ENCODE assay signal across 8 cellular contexts in the genomic region with DNA sequence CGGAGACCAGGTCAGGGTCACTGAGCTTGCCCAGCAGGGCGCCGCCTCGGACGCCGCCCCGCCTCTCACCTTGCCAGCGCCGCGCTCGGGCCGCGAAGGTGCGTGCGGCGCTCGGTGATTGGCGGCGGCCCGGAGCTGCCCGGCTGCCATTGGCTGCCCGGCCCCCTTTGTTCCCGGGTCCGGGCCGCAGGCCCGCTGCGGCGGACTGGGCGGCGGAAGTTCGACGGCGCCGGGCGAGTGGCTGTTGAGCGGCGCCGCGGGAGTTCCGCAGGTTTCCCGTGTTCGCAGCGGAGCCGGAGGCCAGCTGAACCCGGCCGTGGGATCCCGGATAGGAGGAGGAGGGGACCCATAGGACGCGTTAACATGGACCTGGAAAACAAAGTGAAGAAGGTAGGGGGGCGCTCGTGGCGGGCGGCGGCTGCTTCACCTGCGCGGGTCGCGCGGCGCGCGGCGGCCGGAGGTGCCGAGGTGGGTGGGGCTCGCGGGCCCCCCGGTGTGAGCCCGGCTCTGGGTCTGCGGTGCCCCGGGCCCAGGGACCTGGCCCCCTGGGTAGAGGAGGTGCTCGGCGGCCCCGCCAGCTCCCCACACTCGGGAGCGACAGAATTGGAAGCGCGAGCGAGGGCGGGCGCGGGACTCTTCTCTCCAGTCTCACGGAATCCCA. TPM values are rescaled to one million over a fixed set of nuclear protein-coding genes. Genes with fewer than 3 reads are reported as not detected.
DNase-seq lines count a peak whose midpoint lies in the region; ATAC-seq and TF ChIP-seq lines count a peak whose summit lies in the region.

Gene TES (plus strand): TSS at position 195 of the 661 bp plus-strand sequence. CDS start 169 bp downstream, at position 364.

- peak within 1 kb of the TSS; percentile 98 for H3K27ac Mint-ChIP-seq in activated CD8-positive, alpha-beta memory T cell treated with anti-CD3 and anti-CD28 coated beads, Interleukin-2, amount 10 ng/mL, durations not matched to agents 7 days and 5 days
- peak within 1 kb of the TSS; percentile 94 to 99 (median 97) for H3K27ac Mint-ChIP-seq in naive thymus-derived CD4-positive, alpha-beta T cell
- peak within 1 kb of the TSS; percentile 97 to 99 for H3K27ac Mint-ChIP-seq in stimulated activated naive CD8-positive, alpha-beta T cell treated with anti-CD3 and anti-CD28 coated beads, Interleukin-15, amount 100 ng/mL, for 72 hours

- no peaks in the 10 kb centered on the region for H3K36me3 ChIP-seq in naive thymus-derived CD4-positive, alpha-beta T cell (ENCODE audit: control insufficient read depth in 2 of 3, insufficient read depth in 3 of 3, low read length in 3 of 3)

- DNase-seq in 8988T (peak; percentile 62), NCI-H748 (lab: John Stamatoyannopoulos, UW; ENCODE audit: unreplicated experiment) (peak; percentile 83), epithelial cell of esophagus (ENCODE audit: low read depth) (peak; percentile 87)
- DNase-seq in activated CD8-positive, alpha-beta memory T cell treated with anti-CD3 and anti-CD28 coated beads, Interleukin-2, amount 10 ng/mL, durations not matched to agents 7 days and 5 days = peak; percentile 78
- peak; percentile 45 to 79 (median 50) for DNase-seq in naive thymus-derived CD4-positive, alpha-beta T cell
- DNase-seq in stimulated activated naive CD8-positive, alpha-beta T cell treated with anti-CD3 and anti-CD28 coated beads, Interleukin-15, amount 100 ng/mL, for 72 hours = peak; percentile 74 to 79

- ATAC-seq in GM18858 (IDR thresholded peaks at IDR 0.05; ENCODE audit: unreplicated experiment) = peak; percentile 73
- ATAC-seq in HG03064 (IDR thresholded peaks at IDR 0.05; ENCODE audit: low read depth, unreplicated experiment) = peak; percentile 80
- ATAC-seq in activated CD8-positive, alpha-beta memory T cell treated with anti-CD3 and anti-CD28 coated beads, Interleukin-2, amount 10 ng/mL, durations not matched to agents 7 days and 5 days = peak; percentile 79
- ATAC-seq in naive thymus-derived CD4-positive, alpha-beta T cell = peak; percentile 70
- ATAC-seq in stimulated activated naive CD8-positive, alpha-beta T cell treated with anti-CD3 and anti-CD28 coated beads, Interleukin-15, amount 100 ng/mL, for 72 hours = peak; percentile 80

- H3K4me3 Mint-ChIP-seq in activated CD8-positive, alpha-beta memory T cell treated with anti-CD3 and anti-CD28 coated beads, Interleukin-2, amount 10 ng/mL, durations not matched to agents 7 days and 5 days = peak within 1 kb of the TSS; percentile 96
- H3K4me3 Mint-ChIP-seq in naive thymus-derived CD4-positive, alpha-beta T cell = peak within 1 kb of the TSS; percentile 84 to 99 (median 98)
- peak within 1 kb of the TSS; percentile 98 to 99 for H3K4me3 Mint-ChIP-seq in stimulated activated naive CD8-positive, alpha-beta T cell treated with anti-CD3 and anti-CD28 coated beads, Interleukin-15, amount 100 ng/mL, for 72 hours

- H3K4me1 ChIP-seq in naive thymus-derived CD4-positive, alpha-beta T cell (ENCODE audit: control insufficient read depth in 2 of 2, insufficient read depth in 2 of 2, low read length in 2 of 2) = peaks cover 20 to 34% of the 10 kb centered on the region in 2 donors

- H3K27ac ChIP-seq in naive thymus-derived CD4-positive, alpha-beta T cell (ENCODE audit: low read depth, low read length) = peak within 1 kb of the TSS; percentile 93

- H3K9me3 ChIP-seq in naive thymus-derived CD4-positive, alpha-beta T cell (ENCODE audit: control insufficient read depth in 2 of 3, low read length in 3 of 3) = no peaks in the 10 kb centered on the region

- CTCF ChIA-PET in activated CD8-positive, alpha-beta memory T cell treated with anti-CD3 and anti-CD28 coated beads, Interleukin-2, amount 10 ng/mL, durations not matched to agents 7 days and 5 days (lab: Charles Lee) = interaction anchor here (0.9 to 4.3 kb wide), 17 partner anchors 11 to 378 kb away, joined by 3 to 33 read pairs (median 5); no protein-coding TSS in a partner anchor
- CTCF ChIA-PET in naive thymus-derived CD4-positive, alpha-beta T cell (lab: Charles Lee) = interaction anchor here (0.5 to 6.2 kb wide), 8 partner anchors 9 to 380 kb away, joined by 3 to 66 read pairs (median 7); no protein-coding TSS in a partner anchor

- H3K4me1 Mint-ChIP-seq in activated CD8-positive, alpha-beta memory T cell treated with anti-CD3 and anti-CD28 coated beads, Interleukin-2, amount 10 ng/mL, durations not matched to agents 7 days and 5 days = peaks cover 46% of the 10 kb centered on the region
- peaks cover 39 to 63% (median 52%) of the 10 kb centered on the region in 7 donors for H3K4me1 Mint-ChIP-seq in naive thymus-derived CD4-positive, alpha-beta T cell
- H3K4me1 Mint-ChIP-seq in stimulated activated naive CD8-positive, alpha-beta T cell treated with anti-CD3 and anti-CD28 coated beads, Interleukin-15, amount 100 ng/mL, for 72 hours = peaks cover 44% of the 10 kb centered on the region

- H3K9me3 Mint-ChIP-seq in activated CD8-positive, alpha-beta memory T cell treated with anti-CD3 and anti-CD28 coated beads, Interleukin-2, amount 10 ng/mL, durations not matched to agents 7 days and 5 days (ENCODE audit: low read depth) = peaks cover 4% of the 10 kb centered on the region
- H3K9me3 Mint-ChIP-seq in naive thymus-derived CD4-positive, alpha-beta T cell = peaks cover 0 to 5% (median 0%) of the 10 kb centered on the region in 11 donors
- H3K9me3 Mint-ChIP-seq in stimulated activated naive CD8-positive, alpha-beta T cell treated with anti-CD3 and anti-CD28 coated beads, Interleukin-15, amount 100 ng/mL, for 72 hours = peaks cover 0 to 5% of the 10 kb centered on the region in 2 donors

- TF ChIP-seq CTCF in epithelial cell of esophagus (IDR thresholded peaks at IDR 0.05; ENCODE audit: insufficient read depth, low read depth, low read length, missing control alignments) = no peak

- intact Hi-C loops in naive thymus-derived CD4-positive, alpha-beta T cell (cut with micrococcal nuclease) = loop anchor here (1.0 to 10.0 kb wide), 15 partner anchors 9 to 1974 kb away; partner anchors contain the start of genes CAPZA2 (in 2 of the 2), MDFIC (in 2 of the 2), ST7 (in 2 of the 2) and CAV1 (in 1 of the 2)

- peaks cover 29% of the 10 kb centered on the region for H3K36me3 Mint-ChIP-seq in activated CD8-positive, alpha-beta memory T cell treated with anti-CD3 and anti-CD28 coated beads, Interleukin-2, amount 10 ng/mL, durations not matched to agents 7 days and 5 days
- peaks cover 0 to 28% (median 10%) of the 10 kb centered on the region in 5 donors for H3K36me3 Mint-ChIP-seq in naive thymus-derived CD4-positive, alpha-beta T cell

- POLR2A ChIA-PET in naive thymus-derived CD4-positive, alpha-beta T cell (lab: Charles Lee) = interaction anchor here (0.9 to 5.7 kb wide), 13 partner anchors 9 to 48 kb away, joined by 3 to 43 read pairs (median 7); no protein-coding TSS in a partner anchor

- H3K27me3 Mint-ChIP-seq in activated CD8-positive, alpha-beta memory T cell treated with anti-CD3 and anti-CD28 coated beads, Interleukin-2, amount 10 ng/mL, durations not matched to agents 7 days and 5 days = no peaks in the 10 kb centered on the region
- no peaks in the 10 kb centered on the region for H3K27me3 Mint-ChIP-seq in naive thymus-derived CD4-positive, alpha-beta T cell
- H3K27me3 Mint-ChIP-seq in stimulated activated naive CD8-positive, alpha-beta T cell treated with anti-CD3 and anti-CD28 coated beads, Interleukin-15, amount 100 ng/mL, for 72 hours = no peaks in the 10 kb centered on the region

- H3K4me3 ChIP-seq in epithelial cell of esophagus (ENCODE audit: low read length) = peak within 1 kb of the TSS; percentile 88
- H3K4me3 ChIP-seq in naive thymus-derived CD4-positive, alpha-beta T cell (ENCODE audit: low read length) = peak within 1 kb of the TSS; percentile 92

- H3K27me3 ChIP-seq in naive thymus-derived CD4-positive, alpha-beta T cell (ENCODE audit: control insufficient read depth in 2 of 2, insufficient read depth in 2 of 2, low read length in 2 of 2) = no peaks in the 10 kb centered on the region

RNA-seq across cellular contexts. Expression of gene TES, which starts in this region (rescaled TPM):
- 10 to 100 TPM; 98.5 TPM for total RNA-seq in activated CD8-positive, alpha-beta memory T cell treated with anti-CD3 and anti-CD28 coated beads, Interleukin-2, amount 10 ng/mL, durations not matched to agents 7 days and 5 days
- total RNA-seq in naive thymus-derived CD4-positive, alpha-beta T cell = 100 to 1,000 TPM in 4 of 5 experiments, 10 to 100 TPM in 1; 99.2 to 120 (median 114) TPM
- 100 to 1,000 TPM; 189 to 195 TPM for polyA plus RNA-seq in naive thymus-derived CD4-positive, alpha-beta T cell

Comparison
In these comparisons a context has a peak if more than half of its experiments do, and no peak if none do; other contexts are left out.
1. Peak in every context shown above with its lines: DNase-seq, ATAC-seq, H3K4me3 ChIP-seq and H3K27ac ChIP-seq.